ENCODE assay signal across 1 cellular context in genomic region chr15:31280037-31280830, GRCh38.
TF ChIP-seq lines count a peak whose summit lies in the region.

No MANE protein-coding gene starts in this region.

TF ChIP-seq in HepG2, 621 proteins besides CTCF, POLR2A, EP300 and RAD21 (continued from another document and continues in another):
- no peak for TF ChIP-seq HOMEZ (CRISPR knock-in tag; IDR thresholded peaks at IDR 0.05; ENCODE audit: low read depth)
- TF ChIP-seq, protein P1, sequence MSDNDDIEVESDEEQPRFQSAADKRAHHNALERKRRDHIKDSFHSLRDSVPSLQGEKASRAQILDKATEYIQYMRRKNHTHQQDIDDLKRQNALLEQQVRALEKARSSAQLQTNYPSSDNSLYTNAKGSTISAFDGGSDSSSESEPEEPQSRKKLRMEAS (IDR thresholded peaks at IDR 0.05), result 0 out of 2 replicates have a peak, but pooled peaks have one; percentile 33
- TF ChIP-seq POLR2G (IDR thresholded peaks at IDR 0.05; ENCODE audit: low read depth, low read length), result no peak
- TF ChIP-seq KDM5B (CRISPR knock-in tag; IDR thresholded peaks at IDR 0.05; ENCODE audit: borderline replicate concordance), result no peak
- TF ChIP-seq ISL2 (CRISPR knock-in tag; IDR thresholded peaks at IDR 0.05), result no peak
- peak; percentile 30; the same call in 1 of the 2 replicates for TF ChIP-seq SAP130 (CRISPR knock-in tag; IDR thresholded peaks at IDR 0.05; ENCODE audit: low read depth)
- TF ChIP-seq SRSF4 (IDR thresholded peaks at IDR 0.05; ENCODE audit: low read depth, low read length, poor library complexity, severe bottlenecking), result no peak
- peak; percentile 19; the same call in 1 of the 2 replicates for TF ChIP-seq ARID5B (CRISPR knock-in tag; IDR thresholded peaks at IDR 0.05)
- TF ChIP-seq NAIF1 (CRISPR knock-in tag; IDR thresholded peaks at IDR 0.05; ENCODE audit: borderline replicate concordance), result no peak
- TF ChIP-seq, protein P2, sequence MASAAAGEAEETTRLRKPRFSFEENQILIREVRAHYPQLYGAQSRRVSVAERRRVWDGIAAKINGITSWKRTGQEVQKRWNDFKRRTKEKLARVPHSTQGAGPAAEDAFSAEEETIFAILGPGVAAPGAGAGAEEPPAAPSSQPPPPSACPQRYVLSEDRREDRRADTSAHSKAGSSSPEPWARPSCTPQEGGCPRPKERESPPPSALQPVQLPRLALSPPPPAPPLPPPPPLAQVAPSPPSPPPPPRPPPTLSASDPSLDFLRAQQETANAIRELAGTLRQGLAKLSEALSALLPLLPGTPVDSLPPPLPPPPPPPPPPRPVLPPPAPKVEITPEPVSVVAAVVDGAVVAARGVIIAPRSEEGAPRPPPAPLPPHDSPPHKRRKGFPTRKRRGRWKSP (CRISPR knock-in tag; IDR thresholded peaks at IDR 0.05), result 0 out of 2 replicates have a peak, but pooled peaks have one; percentile 18
- no peak for TF ChIP-seq ZNF282 (IDR thresholded peaks at IDR 0.05; ENCODE audit: partially characterized antibody)
- TF ChIP-seq JUNB (CRISPR knock-in tag; IDR thresholded peaks at IDR 0.05; ENCODE audit: borderline replicate concordance), result no peak
- TF ChIP-seq, protein P3, sequence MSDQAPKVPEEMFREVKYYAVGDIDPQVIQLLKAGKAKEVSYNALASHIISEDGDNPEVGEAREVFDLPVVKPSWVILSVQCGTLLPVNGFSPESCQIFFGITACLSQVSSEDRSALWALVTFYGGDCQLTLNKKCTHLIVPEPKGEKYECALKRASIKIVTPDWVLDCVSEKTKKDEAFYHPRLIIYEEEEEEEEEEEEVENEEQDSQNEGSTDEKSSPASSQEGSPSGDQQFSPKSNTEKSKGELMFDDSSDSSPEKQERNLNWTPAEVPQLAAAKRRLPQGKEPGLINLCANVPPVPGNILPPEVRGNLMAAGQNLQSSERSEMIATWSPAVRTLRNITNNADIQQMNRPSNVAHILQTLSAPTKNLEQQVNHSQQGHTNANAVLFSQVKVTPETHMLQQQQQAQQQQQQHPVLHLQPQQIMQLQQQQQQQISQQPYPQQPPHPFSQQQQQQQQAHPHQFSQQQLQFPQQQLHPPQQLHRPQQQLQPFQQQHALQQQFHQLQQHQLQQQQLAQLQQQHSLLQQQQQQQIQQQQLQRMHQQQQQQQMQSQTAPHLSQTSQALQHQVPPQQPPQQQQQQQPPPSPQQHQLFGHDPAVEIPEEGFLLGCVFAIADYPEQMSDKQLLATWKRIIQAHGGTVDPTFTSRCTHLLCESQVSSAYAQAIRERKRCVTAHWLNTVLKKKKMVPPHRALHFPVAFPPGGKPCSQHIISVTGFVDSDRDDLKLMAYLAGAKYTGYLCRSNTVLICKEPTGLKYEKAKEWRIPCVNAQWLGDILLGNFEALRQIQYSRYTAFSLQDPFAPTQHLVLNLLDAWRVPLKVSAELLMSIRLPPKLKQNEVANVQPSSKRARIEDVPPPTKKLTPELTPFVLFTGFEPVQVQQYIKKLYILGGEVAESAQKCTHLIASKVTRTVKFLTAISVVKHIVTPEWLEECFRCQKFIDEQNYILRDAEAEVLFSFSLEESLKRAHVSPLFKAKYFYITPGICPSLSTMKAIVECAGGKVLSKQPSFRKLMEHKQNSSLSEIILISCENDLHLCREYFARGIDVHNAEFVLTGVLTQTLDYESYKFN (CRISPR knock-in tag; conservative IDR thresholded peaks at IDR 0.05), result 0 out of 2 replicates have a peak, but pooled peaks have one; percentile 14
- TF ChIP-seq ZNF350 (CRISPR knock-in tag; IDR thresholded peaks at IDR 0.05; ENCODE audit: borderline replicate concordance, low read depth), result 0 out of 2 replicates have a peak, but pooled peaks have one; percentile 18
- TF ChIP-seq CEBPG (CRISPR knock-in tag; IDR thresholded peaks at IDR 0.05), result no peak
- TF ChIP-seq PITX1 (CRISPR knock-in tag; IDR thresholded peaks at IDR 0.05), result 0 out of 2 replicates have a peak, but pooled peaks have one; percentile 32
- TF ChIP-seq BCL6 (CRISPR knock-in tag; IDR thresholded peaks at IDR 0.05), result peak; percentile 78
- TF ChIP-seq KDM6A (CRISPR knock-in tag; IDR thresholded peaks at IDR 0.05; ENCODE audit: low read depth), result no peak; the same call in 1 of the 2 replicates
- TF ChIP-seq FOXP4 (CRISPR knock-in tag; IDR thresholded peaks at IDR 0.05), result 0 out of 2 replicates have a peak, but pooled peaks have one; percentile 20
- no peak for TF ChIP-seq ZNF274 (CRISPR knock-in tag; IDR thresholded peaks at IDR 0.05)
- TF ChIP-seq ZNF7 (CRISPR knock-in tag; IDR thresholded peaks at IDR 0.05), result no peak
- TF ChIP-seq TCF7 (IDR thresholded peaks at IDR 0.05; ENCODE audit: low read depth), result peak; percentile 9; the same call in 1 of the 2 replicates
- TF ChIP-seq, protein P4, sequence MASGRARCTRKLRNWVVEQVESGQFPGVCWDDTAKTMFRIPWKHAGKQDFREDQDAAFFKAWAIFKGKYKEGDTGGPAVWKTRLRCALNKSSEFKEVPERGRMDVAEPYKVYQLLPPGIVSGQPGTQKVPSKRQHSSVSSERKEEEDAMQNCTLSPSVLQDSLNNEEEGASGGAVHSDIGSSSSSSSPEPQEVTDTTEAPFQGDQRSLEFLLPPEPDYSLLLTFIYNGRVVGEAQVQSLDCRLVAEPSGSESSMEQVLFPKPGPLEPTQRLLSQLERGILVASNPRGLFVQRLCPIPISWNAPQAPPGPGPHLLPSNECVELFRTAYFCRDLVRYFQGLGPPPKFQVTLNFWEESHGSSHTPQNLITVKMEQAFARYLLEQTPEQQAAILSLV (CRISPR knock-in tag; IDR thresholded peaks at IDR 0.05; ENCODE audit: borderline replicate concordance), result peak; percentile 32; the same call in 1 of the 2 replicates
- TF ChIP-seq, protein P5, sequence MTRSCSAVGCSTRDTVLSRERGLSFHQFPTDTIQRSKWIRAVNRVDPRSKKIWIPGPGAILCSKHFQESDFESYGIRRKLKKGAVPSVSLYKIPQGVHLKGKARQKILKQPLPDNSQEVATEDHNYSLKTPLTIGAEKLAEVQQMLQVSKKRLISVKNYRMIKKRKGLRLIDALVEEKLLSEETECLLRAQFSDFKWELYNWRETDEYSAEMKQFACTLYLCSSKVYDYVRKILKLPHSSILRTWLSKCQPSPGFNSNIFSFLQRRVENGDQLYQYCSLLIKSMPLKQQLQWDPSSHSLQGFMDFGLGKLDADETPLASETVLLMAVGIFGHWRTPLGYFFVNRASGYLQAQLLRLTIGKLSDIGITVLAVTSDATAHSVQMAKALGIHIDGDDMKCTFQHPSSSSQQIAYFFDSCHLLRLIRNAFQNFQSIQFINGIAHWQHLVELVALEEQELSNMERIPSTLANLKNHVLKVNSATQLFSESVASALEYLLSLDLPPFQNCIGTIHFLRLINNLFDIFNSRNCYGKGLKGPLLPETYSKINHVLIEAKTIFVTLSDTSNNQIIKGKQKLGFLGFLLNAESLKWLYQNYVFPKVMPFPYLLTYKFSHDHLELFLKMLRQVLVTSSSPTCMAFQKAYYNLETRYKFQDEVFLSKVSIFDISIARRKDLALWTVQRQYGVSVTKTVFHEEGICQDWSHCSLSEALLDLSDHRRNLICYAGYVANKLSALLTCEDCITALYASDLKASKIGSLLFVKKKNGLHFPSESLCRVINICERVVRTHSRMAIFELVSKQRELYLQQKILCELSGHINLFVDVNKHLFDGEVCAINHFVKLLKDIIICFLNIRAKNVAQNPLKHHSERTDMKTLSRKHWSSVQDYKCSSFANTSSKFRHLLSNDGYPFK (CRISPR knock-in tag; IDR thresholded peaks at IDR 0.05; ENCODE audit: borderline replicate concordance), result no peak
- TF ChIP-seq HNRNPK (IDR thresholded peaks at IDR 0.05; ENCODE audit: low read depth, low read length, poor library complexity, severe bottlenecking), result no peak
- no peak for TF ChIP-seq RXRB (CRISPR knock-in tag; IDR thresholded peaks at IDR 0.05; ENCODE audit: borderline replicate concordance)
- no peak for TF ChIP-seq ZFY (CRISPR knock-in tag; IDR thresholded peaks at IDR 0.05)
- TF ChIP-seq PHF21A (CRISPR knock-in tag; IDR thresholded peaks at IDR 0.05), result 0 out of 2 replicates have a peak, but pooled peaks have one; percentile 31
- TF ChIP-seq, protein P6, sequence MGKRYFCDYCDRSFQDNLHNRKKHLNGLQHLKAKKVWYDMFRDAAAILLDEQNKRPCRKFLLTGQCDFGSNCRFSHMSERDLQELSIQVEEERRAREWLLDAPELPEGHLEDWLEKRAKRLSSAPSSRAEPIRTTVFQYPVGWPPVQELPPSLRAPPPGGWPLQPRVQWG (CRISPR knock-in tag; IDR thresholded peaks at IDR 0.05; ENCODE audit: borderline replicate concordance, low read depth), result no peak
- TF ChIP-seq, protein P7, sequence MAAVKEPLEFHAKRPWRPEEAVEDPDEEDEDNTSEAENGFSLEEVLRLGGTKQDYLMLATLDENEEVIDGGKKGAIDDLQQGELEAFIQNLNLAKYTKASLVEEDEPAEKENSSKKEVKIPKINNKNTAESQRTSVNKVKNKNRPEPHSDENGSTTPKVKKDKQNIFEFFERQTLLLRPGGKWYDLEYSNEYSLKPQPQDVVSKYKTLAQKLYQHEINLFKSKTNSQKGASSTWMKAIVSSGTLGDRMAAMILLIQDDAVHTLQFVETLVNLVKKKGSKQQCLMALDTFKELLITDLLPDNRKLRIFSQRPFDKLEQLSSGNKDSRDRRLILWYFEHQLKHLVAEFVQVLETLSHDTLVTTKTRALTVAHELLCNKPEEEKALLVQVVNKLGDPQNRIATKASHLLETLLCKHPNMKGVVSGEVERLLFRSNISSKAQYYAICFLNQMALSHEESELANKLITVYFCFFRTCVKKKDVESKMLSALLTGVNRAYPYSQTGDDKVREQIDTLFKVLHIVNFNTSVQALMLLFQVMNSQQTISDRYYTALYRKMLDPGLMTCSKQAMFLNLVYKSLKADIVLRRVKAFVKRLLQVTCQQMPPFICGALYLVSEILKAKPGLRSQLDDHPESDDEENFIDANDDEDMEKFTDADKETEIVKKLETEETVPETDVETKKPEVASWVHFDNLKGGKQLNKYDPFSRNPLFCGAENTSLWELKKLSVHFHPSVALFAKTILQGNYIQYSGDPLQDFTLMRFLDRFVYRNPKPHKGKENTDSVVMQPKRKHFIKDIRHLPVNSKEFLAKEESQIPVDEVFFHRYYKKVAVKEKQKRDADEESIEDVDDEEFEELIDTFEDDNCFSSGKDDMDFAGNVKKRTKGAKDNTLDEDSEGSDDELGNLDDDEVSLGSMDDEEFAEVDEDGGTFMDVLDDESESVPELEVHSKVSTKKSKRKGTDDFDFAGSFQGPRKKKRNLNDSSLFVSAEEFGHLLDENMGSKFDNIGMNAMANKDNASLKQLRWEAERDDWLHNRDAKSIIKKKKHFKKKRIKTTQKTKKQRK (IDR thresholded peaks at IDR 0.05; ENCODE audit: low read length), result no peak
- no peak for TF ChIP-seq ATF7 (IDR thresholded peaks at IDR 0.05)
- TF ChIP-seq ATF7 (CRISPR knock-in tag; IDR thresholded peaks at IDR 0.05), result no peak
- TF ChIP-seq ZNF564 (CRISPR knock-in tag; IDR thresholded peaks at IDR 0.05), result no peak
- no peak for TF ChIP-seq SYNCRIP (IDR thresholded peaks at IDR 0.05; ENCODE audit: insufficient read depth, low read depth, low read length)
- no peak for TF ChIP-seq EED (CRISPR knock-in tag; IDR thresholded peaks at IDR 0.05)
- TF ChIP-seq ZMYM4 (CRISPR knock-in tag; IDR thresholded peaks at IDR 0.05), result peak; percentile 37; the same call in 1 of the 2 replicates
- no peak for TF ChIP-seq ZNF720 (CRISPR knock-in tag; IDR thresholded peaks at IDR 0.05)
- TF ChIP-seq ZFP36 (IDR thresholded peaks at IDR 0.05; ENCODE audit: borderline replicate concordance, low read depth, low read length, partially characterized antibody), result no peak
